8 cellular contexts compared by ENCODE assay signal in the genomic region with DNA sequence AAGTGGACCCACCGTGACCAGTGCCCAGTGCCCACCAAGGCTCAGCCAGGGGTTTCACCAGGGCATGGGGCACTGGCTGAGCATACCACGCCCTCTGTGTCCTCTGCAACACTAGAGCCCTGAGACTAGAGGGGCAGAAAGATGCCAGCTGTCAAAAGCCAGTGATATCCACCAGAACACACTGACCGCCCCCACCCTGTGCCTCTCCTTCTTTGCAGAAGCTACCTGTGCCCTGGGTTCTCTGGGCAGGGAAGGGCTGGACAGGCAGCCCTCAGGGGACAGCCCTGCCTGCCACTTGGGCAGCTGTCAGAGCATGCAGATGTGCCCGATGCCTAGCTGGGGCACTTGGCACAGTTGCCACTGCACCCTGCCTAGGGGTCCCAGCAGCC. TPM values are rescaled to one million over a fixed set of nuclear protein-coding genes. Genes with fewer than 3 reads are reported as not detected.
DNase-seq lines count a peak whose midpoint lies in the region; ATAC-seq and TF ChIP-seq lines count a peak whose summit lies in the region.

No MANE protein-coding gene starts in this region.

- TF ChIP-seq CTCF in mammary epithelial cell (conservative IDR thresholded peaks at IDR 0.05 in 1 of 2, IDR thresholded peaks at IDR 0.05 in 1 of 2; ENCODE audit: extremely low read depth in 1 of 2, insufficient read depth in 1 of 2, low read depth in 1 of 2, low read length in 2 of 2) (no peak), lower lobe of right lung (IDR thresholded peaks at IDR 0.05) (no peak), transverse colon (IDR thresholded peaks at IDR 0.05) (no peak)

- peak overlapping the region; percentile 86 for H3K27ac ChIP-seq in mammary epithelial cell (ENCODE audit: insufficient read depth, low read depth, low read length)
- H3K27ac ChIP-seq in lower lobe of right lung: peak overlapping the region; percentile 96
- H3K27ac ChIP-seq in transverse colon: peak overlapping the region; percentile 91 to 98 (median 94)

- H3K79me2 ChIP-seq in mammary epithelial cell (ENCODE audit: insufficient read depth, low read length): peaks cover 41% of the 10 kb centered on the region

- peaks cover 79% of the 10 kb centered on the region for H3K4me1 Mint-ChIP-seq in activated T-cell treated with anti-CD3 and anti-CD28 coated beads, Interleukin-2, amount 50 U/mL, for 24 hours (ENCODE audit: low read depth)

- H3K4me2 ChIP-seq in mammary epithelial cell (ENCODE audit: insufficient read depth, low read depth, low read length): peak overlapping the region; percentile 96

- H3K36me3 Mint-ChIP-seq in activated T-cell treated with anti-CD3 and anti-CD28 coated beads, Interleukin-2, amount 50 U/mL, for 24 hours (ENCODE audit: low read depth): peaks cover 47% of the 10 kb centered on the region

- dilution Hi-C loops in mammary epithelial cell (cut with HindIII; ENCODE audit: low sequenced_read_pairs): no loop called here

- CTCF ChIA-PET in mammary epithelial cell (lab: Charles Lee; ENCODE audit: low non-redundant PET): interaction anchor here (0.6 to 1.0 kb wide), 4 partner anchors 123 to 628 kb away, joined by 3 read pairs; no protein-coding TSS in a partner anchor

- H3K9me3 Mint-ChIP-seq in activated T-cell treated with anti-CD3 and anti-CD28 coated beads, Interleukin-2, amount 50 U/mL, for 24 hours: no peaks in the 10 kb centered on the region

- H4K20me1 ChIP-seq in mammary epithelial cell (ENCODE audit: insufficient read depth, low read length): no peaks in the 10 kb centered on the region

- BruUV-seq in mammary epithelial cell (replicated peaks; lab: Mats Ljungman, UMichigan): no TSS peak

- peaks cover 53% of the 10 kb centered on the region for H3K4me1 ChIP-seq in mammary epithelial cell (ENCODE audit: insufficient read depth, low read length)
- H3K4me1 ChIP-seq in lower lobe of right lung: peaks cover 85% of the 10 kb centered on the region
- H3K4me1 ChIP-seq in transverse colon: peaks cover 41 to 67% (median 56%) of the 10 kb centered on the region in 4 donors

- H3K9ac ChIP-seq in mammary epithelial cell (ENCODE audit: insufficient read depth, low read length): peak overlapping the region; percentile 77

- no peaks in the 10 kb centered on the region for H3K27me3 Mint-ChIP-seq in activated T-cell treated with anti-CD3 and anti-CD28 coated beads, Interleukin-2, amount 50 U/mL, for 24 hours

- WGBS in mammary epithelial cell (ENCODE audit: low coverage, missing lambda C conversion rate): 0% methylated on average over 1 of the region's 4 CpGs
- WGBS in transverse colon (ENCODE audit: low coverage in 1 of 2), 2 donors: 13% methylated on average over 4 of the region's 4 CpGs; no CpG with 5 or more reads in 1 of the 2 donors

- peak overlapping the region; percentile 97 for H3K27ac Mint-ChIP-seq in activated T-cell treated with anti-CD3 and anti-CD28 coated beads, Interleukin-2, amount 50 U/mL, for 24 hours

- intact Hi-C loops in mammary epithelial cell (cut with micrococcal nuclease): loop anchor here (1.0 to 2.0 kb wide), 4 partner anchors 40 to 76 kb away; no protein-coding TSS in a partner anchor
- intact Hi-C loops in lower lobe of right lung (cut with DNase I): no loop called here
- intact Hi-C loops in transverse colon (cut with DNase I; ENCODE audit: low total_unique reads): loop anchor here (5.0 kb wide), 1 partner anchor 189 kb away; the partner anchor contains the start of gene CHST3

- H3K36me3 ChIP-seq in mammary epithelial cell (ENCODE audit: insufficient read depth, low read length) (no peaks in the 10 kb centered on the region), lower lobe of right lung (peaks cover under 1% of the 10 kb centered on the region), transverse colon (no peaks in the 10 kb centered on the region)

- DNase-seq in activated T-cell treated with anti-CD3 and anti-CD28 coated beads, Interleukin-2, amount 50 U/mL, for 24 hours: peak; percentile 57
- DNase-seq in activated T-cell treated with anti-CD3 and anti-CD28 coated beads for 4 hours: no peak
- peak; percentile 12 for DNase-seq in mammary epithelial cell
- no peak for DNase-seq in lower lobe of right lung
- DNase-seq in transverse colon: peak; percentile 28
- DNase-seq in T1000 (lab: John Stamatoyannopoulos, UW): no peak
- DNase-seq in OCI-M1 (lab: John Stamatoyannopoulos, UW): no peak

- TF ChIP-seq POLR2A in transverse colon (IDR thresholded peaks at IDR 0.05): no peak

- H3K4me3 Mint-ChIP-seq in activated T-cell treated with anti-CD3 and anti-CD28 coated beads, Interleukin-2, amount 50 U/mL, for 24 hours: peak overlapping the region; percentile 90

- no peak for TF ChIP-seq EP300 in transverse colon (IDR thresholded peaks at IDR 0.05; ENCODE audit: low read depth)

- in situ Hi-C loops in mammary epithelial cell (cut with MboI; ENCODE audit: low sequenced_read_pairs in 2 of 2): no loop called here
- in situ Hi-C loops in transverse colon (cut with MboI; ENCODE audit: low pct_ligation_motif_present in 1 of 4, low pct_unique_long_range_greater_than_20kb in 1 of 4, low sequenced_read_pairs in 3 of 4): loop anchor here in 2 of 4 donors (10.0 kb wide), 2 partner anchors 48 to 58 kb away; partner anchors contain the start of gene C10orf105 (in 1 of the 2)

- H3K4me3 ChIP-seq in mammary epithelial cell (replicated peaks in 1 of 3; ENCODE audit: insufficient read depth in 1 of 3, low read depth in 2 of 3, low read length in 3 of 3): peak overlapping the region; percentile 73 to 78 (median 75)
- H3K4me3 ChIP-seq in lower lobe of right lung: peak overlapping the region; percentile 80
- H3K4me3 ChIP-seq in transverse colon: peak overlapping the region; percentile 58 to 86 (median 75)

- ATAC-seq in lower lobe of right lung (peak; percentile 1 to 24), HG02884 (IDR thresholded peaks at IDR 0.05; ENCODE audit: unreplicated experiment) (no peak)

- H3K9me3 ChIP-seq in mammary epithelial cell (replicated peaks; ENCODE audit: insufficient read depth, low read length) (no peaks in the 10 kb centered on the region), lower lobe of right lung (no peaks in the 10 kb centered on the region), transverse colon (no peaks in the 10 kb centered on the region)

- H2AFZ ChIP-seq in mammary epithelial cell (ENCODE audit: low read depth, low read length): peak overlapping the region; percentile 74

- H3K27me3 ChIP-seq in mammary epithelial cell (ENCODE audit: insufficient read depth, low read length): no peaks in the 10 kb centered on the region
- no peaks in the 10 kb centered on the region for H3K27me3 ChIP-seq in lower lobe of right lung (ENCODE audit: low read depth)
- H3K27me3 ChIP-seq in transverse colon: no peaks in the 10 kb centered on the region

RNA-seq across cellular contexts. Expression of gene VSIR, which starts 0.5 kb away (rescaled TPM):
- total RNA-seq in mammary epithelial cell (10 to 100 TPM; 39.9 to 77.8 TPM), lower lobe of right lung (117 TPM), transverse colon (10 to 100 TPM; 54.3 to 77.0 (median 61.6) TPM)
- 26.5 TPM for polyA plus RNA-seq in mammary epithelial cell
- 31.0 TPM for polyA minus RNA-seq in mammary epithelial cell

RNA-seq across cellular contexts. Expression of gene C10orf105, which starts 53.2 kb away (rescaled TPM):
- total RNA-seq in mammary epithelial cell: under 1 TPM in 1 of 2 donors, not detected in 1; under 0.01 TPM
- polyA plus RNA-seq in mammary epithelial cell: not detected
- not detected for polyA minus RNA-seq in mammary epithelial cell
- 0.32 TPM for total RNA-seq in lower lobe of right lung
- total RNA-seq in transverse colon: under 1 TPM in 1 of 4 donors, not detected in 3; 0.16 TPM

Comparison
In these comparisons a context has a peak if more than half of its experiments do, and no peak if none do; other contexts are left out.
1. DNase-seq: peak in activated T-cell treated with anti-CD3 and anti-CD28 coated beads, Interleukin-2, amount 50 U/mL, for 24 hours (single experiment), mammary epithelial cell (single experiment) and transverse colon (single experiment); none in activated T-cell treated with anti-CD3 and anti-CD28 coated beads for 4 hours (single experiment), lower lobe of right lung (single experiment), T1000 (single experiment) and OCI-M1 (single experiment).
2. Peak in every context shown above with its lines, with median percentiles within 50 percentile points of each other: H3K27ac ChIP-seq and H3K4me3 ChIP-seq.